ENCODE assay signal across 13 cellular contexts in genomic region chr9:109100543-109101201, GRCh38. TPM values are rescaled to one million over a fixed set of nuclear protein-coding genes. Genes with fewer than 3 reads are reported as not detected.
DNase-seq lines count a peak whose midpoint lies in the region; ATAC-seq and TF ChIP-seq lines count a peak whose summit lies in the region.
"Had no signal": no experiment of that assay in that cellular context is flagged by ENCODE, and none has a peak within 500 bp of the region (broad histone marks: within the 10 kb centered on the region; RNA-seq: fewer than 3 reads in every experiment).

No MANE protein-coding gene starts in this region.

- no CpG with 5 or more reads among the region's 3 CpGs for WGBS in mesendoderm (ENCODE audit: extremely low coverage, insufficient coverage, low lambda C conversion rate)

- H4K5ac ChIP-seq in mesendoderm (ENCODE audit: low read length) = no peak overlapping the region

- H3K27ac ChIP-seq in CD8-positive, alpha-beta memory T cell (ENCODE audit: low read depth, low read length) = no peak overlapping the region
- H3K27ac ChIP-seq in skin epidermis (peak overlapping the region in 14 of 21 experiments; percentile 1 to 84 (median 57)), mesendoderm (ENCODE audit: low read depth, low read length) (no peak overlapping the region)

- no peak overlapping the region for H3K9ac ChIP-seq in mesendoderm (ENCODE audit: low read length)

- H2AK5ac ChIP-seq in mesendoderm (ENCODE audit: low read length) = no peak overlapping the region

- no peak overlapping the region for H3K56ac ChIP-seq in mesendoderm (ENCODE audit: low read length)

- H3K4me3 ChIP-seq in CD8-positive, alpha-beta memory T cell (ENCODE audit: low read length) = no peak overlapping the region
- H3K4me3 ChIP-seq in LNCaP clone FGC (ENCODE audit: low read depth, low read length) (peak overlapping the region; percentile 31), skin epidermis (no peak overlapping the region), mesendoderm (ENCODE audit: low read length) (no peak overlapping the region)
- H3K4me3 ChIP-seq: thoracic aorta had no signal

- H3K18ac ChIP-seq in mesendoderm (ENCODE audit: low read length) = no peak overlapping the region

- no peak overlapping the region for H2BK15ac ChIP-seq in mesendoderm (replicated peaks; ENCODE audit: low read depth)

- CTCF ChIA-PET in CD8-positive, alpha-beta memory T cell (lab: Charles Lee) = no interaction called here

- H3K23ac ChIP-seq in mesendoderm (ENCODE audit: low read length) = no peak overlapping the region

- H3K79me2 ChIP-seq in mesendoderm (ENCODE audit: control insufficient read depth, insufficient read depth, low read length) = peaks cover 52% of the 10 kb centered on the region

- H2BK120ac ChIP-seq in mesendoderm (ENCODE audit: low read depth, low read length) = no peak overlapping the region

- peak overlapping the region; percentile 56 to 91 (median 80) for H3K27ac Mint-ChIP-seq in CD8-positive, alpha-beta memory T cell
- peak overlapping the region; percentile 92 for H3K27ac Mint-ChIP-seq in central memory CD8-positive, alpha-beta T cell (ENCODE audit: low read depth)

- DNase-seq in CD8-positive, alpha-beta memory T cell = no peak
- DNase-seq in LNCaP clone FGC (ENCODE audit: low read depth) (peak; percentile 91), mesendoderm (no peak), NOMO-1 treated with DMSO at 0.1 percent for 48 hours (lab: John Stamatoyannopoulos, UW; ENCODE audit: unreplicated experiment) (no peak)
- DNase-seq in central memory CD8-positive, alpha-beta T cell (ENCODE audit: low spot score in 2 of 2) = no peak
- DNase-seq: cerebellar nuclear complex; DMS 273 treated with DMSO at 0.1 percent for 48 hours; NCI-H1436 treated with DMSO at 0.1 percent for 48 hours; stimulated activated CD4-positive, alpha-beta T cell treated with anti-CD3 and anti-CD28 coated beads, Interleukin-2, amount 100 ng/mL, for 48 hours had no signal

- H3K9me3 Mint-ChIP-seq in CD8-positive, alpha-beta memory T cell = peaks cover 0 to 5% (median 0%) of the 10 kb centered on the region in 5 donors
- peaks cover 6% of the 10 kb centered on the region for H3K9me3 Mint-ChIP-seq in central memory CD8-positive, alpha-beta T cell

- H3K79me1 ChIP-seq in mesendoderm (ENCODE audit: low read length) = peaks cover 10% of the 10 kb centered on the region

- POLR2A ChIA-PET in CD8-positive, alpha-beta memory T cell (lab: Charles Lee) = interaction anchor here (1.6 kb wide), 1 partner anchor 19 kb away, joined by 6 read pairs; the partner anchor contains the start of gene TMEM245

- no peaks in the 10 kb centered on the region for H3K9me3 ChIP-seq in CD8-positive, alpha-beta memory T cell (ENCODE audit: low read length)
- H3K9me3 ChIP-seq: thoracic aorta had no signal

- no peak overlapping the region for H3K4me2 ChIP-seq in mesendoderm (ENCODE audit: low read length)

- peaks cover 19 to 54% (median 20%) of the 10 kb centered on the region in 3 donors for H3K36me3 Mint-ChIP-seq in CD8-positive, alpha-beta memory T cell
- peaks cover 15% of the 10 kb centered on the region for H3K36me3 Mint-ChIP-seq in central memory CD8-positive, alpha-beta T cell (ENCODE audit: insufficient read depth)

- H3K4me1 Mint-ChIP-seq in CD8-positive, alpha-beta memory T cell = peaks cover 69 to 85% (median 81%) of the 10 kb centered on the region in 3 donors
- H3K4me1 Mint-ChIP-seq in central memory CD8-positive, alpha-beta T cell = peaks cover 71% of the 10 kb centered on the region

- no peak for ATAC-seq in central memory CD8-positive, alpha-beta T cell (replicated peaks; ENCODE audit: extremely low read depth, poor library complexity, severe bottlenecking)
- ATAC-seq in GM18498 (IDR thresholded peaks at IDR 0.05; ENCODE audit: unreplicated experiment) = no peak

- peaks cover 67% of the 10 kb centered on the region for H3K4me1 ChIP-seq in CD8-positive, alpha-beta memory T cell (ENCODE audit: insufficient read depth, low read length)
- peaks cover 4% of the 10 kb centered on the region for H3K4me1 ChIP-seq in mesendoderm (ENCODE audit: control insufficient read depth, low read depth, low read length)

- no peak overlapping the region for H2BK5ac ChIP-seq in mesendoderm (ENCODE audit: low read length)

- peaks cover 5% of the 10 kb centered on the region for H3K36me3 ChIP-seq in CD8-positive, alpha-beta memory T cell (ENCODE audit: insufficient read depth, low read length)
- H3K36me3 ChIP-seq in mesendoderm (ENCODE audit: control insufficient read depth, insufficient read depth, low read length) = no peaks in the 10 kb centered on the region
- H3K36me3 ChIP-seq: thoracic aorta had no signal

- no peak overlapping the region for H4K8ac ChIP-seq in mesendoderm (ENCODE audit: low read depth, low read length)

- H3K27me3 Mint-ChIP-seq in CD8-positive, alpha-beta memory T cell = peaks cover 0 to 2% of the 10 kb centered on the region in 2 donors
- no peaks in the 10 kb centered on the region for H3K27me3 Mint-ChIP-seq in central memory CD8-positive, alpha-beta T cell

- no peak overlapping the region for H3K4ac ChIP-seq in mesendoderm (ENCODE audit: low read depth, low read length)

- peak overlapping the region; percentile 29 to 81 (median 70) for H3K4me3 Mint-ChIP-seq in CD8-positive, alpha-beta memory T cell
- H3K4me3 Mint-ChIP-seq in central memory CD8-positive, alpha-beta T cell = peak overlapping the region; percentile 52
- H3K4me3 Mint-ChIP-seq: neural crest cell had no signal

- no peaks in the 10 kb centered on the region for H3K27me3 ChIP-seq in CD8-positive, alpha-beta memory T cell (ENCODE audit: insufficient read depth, low read length, poor library complexity, severe bottlenecking)
- H3K27me3 ChIP-seq in mesendoderm (ENCODE audit: insufficient read depth, low read length, poor library complexity) = no peaks in the 10 kb centered on the region

- TF ChIP-seq CTCF in LNCaP clone FGC (IDR thresholded peaks at IDR 0.05; ENCODE audit: control insufficient read depth, extremely low read depth, insufficient read depth) = no peak

RNA-seq across cellular contexts. Expression of gene TMEM245, which starts 19.1 kb away (rescaled TPM):
- total RNA-seq in CD8-positive, alpha-beta memory T cell = 10 to 100 TPM; 34.4 to 35.2 TPM
- 24.4 TPM for polyA plus RNA-seq in CD8-positive, alpha-beta memory T cell
- 28.2 TPM for polyA plus RNA-seq in mesendoderm (2013, experiment 1 of 2)
- 27.8 TPM for polyA plus RNA-seq in mesendoderm (2013, experiment 2 of 2)

Comparison
In these comparisons a context has a peak if more than half of its experiments do, and no peak if none do; other contexts are left out.
1. H3K27ac ChIP-seq: peak in skin epidermis (14 of 21); none in CD8-positive, alpha-beta memory T cell (single experiment) and mesendoderm (single experiment).